ENCODE assay signal across 8 cellular contexts in genomic region chr10:32149257-32149955, GRCh38.
A peak's percentile ranks its signal among the peaks of the same experiment; 100 is the strongest.
DNase-seq lines count a peak whose midpoint lies in the region; ATAC-seq and TF ChIP-seq lines count a peak whose summit lies in the region.

No MANE protein-coding gene starts in this region.

- no peaks in the 10 kb centered on the region for H3K36me3 ChIP-seq in left lung
- no peaks in the 10 kb centered on the region for H3K36me3 ChIP-seq in BE2C

- peaks cover 22% of the 10 kb centered on the region for H3K4me1 Mint-ChIP-seq in activated naive CD8-positive, alpha-beta T cell treated with anti-CD3 and anti-CD28 coated beads, Interleukin-2, amount 50 U/mL, for 24 hours
- H3K4me1 Mint-ChIP-seq in immature natural killer cell: no peaks in the 10 kb centered on the region

- H3K27me3 ChIP-seq in left lung: no peaks in the 10 kb centered on the region
- H3K27me3 ChIP-seq in BE2C: no peaks in the 10 kb centered on the region

- H3K4me1 ChIP-seq in left lung (no peaks in the 10 kb centered on the region), BE2C (no peaks in the 10 kb centered on the region)

- H3K27me3 Mint-ChIP-seq in activated naive CD8-positive, alpha-beta T cell treated with anti-CD3 and anti-CD28 coated beads, Interleukin-2, amount 50 U/mL, for 24 hours: no peaks in the 10 kb centered on the region
- peaks cover 0 to 5% (median 0%) of the 10 kb centered on the region in 3 donors for H3K27me3 Mint-ChIP-seq in immature natural killer cell (ENCODE audit: low read depth in 3 of 3)

- peaks cover 3% of the 10 kb centered on the region for H3K36me3 Mint-ChIP-seq in activated naive CD8-positive, alpha-beta T cell treated with anti-CD3 and anti-CD28 coated beads, Interleukin-2, amount 50 U/mL, for 24 hours (ENCODE audit: low read depth)
- H3K36me3 Mint-ChIP-seq in immature natural killer cell: peaks cover 0 to 7% (median 0%) of the 10 kb centered on the region in 3 donors

- no peak overlapping the region for H3K4me3 Mint-ChIP-seq in activated naive CD8-positive, alpha-beta T cell treated with anti-CD3 and anti-CD28 coated beads, Interleukin-2, amount 50 U/mL, for 24 hours
- no peak overlapping the region for H3K4me3 Mint-ChIP-seq in immature natural killer cell

- intact Hi-C loops in left lung (cut with DNase I): no loop called here

- no peak for TF ChIP-seq CTCF in left lung (IDR thresholded peaks at IDR 0.05)
- no peak for TF ChIP-seq CTCF in BE2C (IDR thresholded peaks at IDR 0.05; ENCODE audit: low read depth, low read length)

- H3K9me3 ChIP-seq in left lung: peaks cover 0 to 19% of the 10 kb centered on the region in 2 donors
- no peaks in the 10 kb centered on the region; the same call in 1 of the 2 replicates for H3K9me3 ChIP-seq in BE2C

- H3K9me3 Mint-ChIP-seq in activated naive CD8-positive, alpha-beta T cell treated with anti-CD3 and anti-CD28 coated beads, Interleukin-2, amount 50 U/mL, for 24 hours: peaks cover 11% of the 10 kb centered on the region
- peaks cover 1 to 12% (median 4%) of the 10 kb centered on the region in 6 donors for H3K9me3 Mint-ChIP-seq in immature natural killer cell

- peak overlapping the region; percentile 52 for H3K27ac Mint-ChIP-seq in activated naive CD8-positive, alpha-beta T cell treated with anti-CD3 and anti-CD28 coated beads, Interleukin-2, amount 50 U/mL, for 24 hours
- H3K27ac Mint-ChIP-seq in immature natural killer cell: no peak overlapping the region

- peak overlapping the region in 1 of 2 donors; percentile 43 for H3K27ac ChIP-seq in left lung

- H3K4me3 ChIP-seq in left lung (no peak overlapping the region), BE2C (ENCODE audit: low read depth, low read length) (no peak overlapping the region)

- DNase-seq in EH (ENCODE audit: low read depth) (peak; percentile 93), left lung (no peak), BE2C (no peak), NCI-H2081 (lab: John Stamatoyannopoulos, UW) (no peak), immature natural killer cell (no peak)
- DNase-seq in activated naive CD8-positive, alpha-beta T cell treated with anti-CD3 and anti-CD28 coated beads, Interleukin-2, amount 50 U/mL, for 24 hours: no peak

- ATAC-seq in GM19455 (IDR thresholded peaks at IDR 0.05; ENCODE audit: unreplicated experiment): peak; percentile 91
- peak; percentile 96 for ATAC-seq in HG03432 (IDR thresholded peaks at IDR 0.05; ENCODE audit: unreplicated experiment)
- ATAC-seq in activated naive CD8-positive, alpha-beta T cell treated with anti-CD3 and anti-CD28 coated beads, Interleukin-2, amount 50 U/mL, for 24 hours: peak; percentile 62
- ATAC-seq in left lung: peak; percentile 70
